ENCODE assay signal across 1 cellular context in genomic region chr14:89440997-89441909, GRCh38.
TF ChIP-seq lines count a peak whose summit lies in the region.

No MANE protein-coding gene starts in this region.

TF ChIP-seq in H1, 55 proteins besides CTCF, POLR2A, EP300 and RAD21:
- TF ChIP-seq ASH2L (IDR thresholded peaks at IDR 0.05; ENCODE audit: low read length) (peak; percentile 77), POU5F1 (IDR thresholded peaks at IDR 0.05; ENCODE audit: low read depth, low read length) (peak; percentile 77), KDM5A (IDR thresholded peaks at IDR 0.05; ENCODE audit: low read length) (no peak), TEAD4 (IDR thresholded peaks at IDR 0.05; ENCODE audit: low read depth, low read length) (peak; percentile 44; the same call in 1 of the 2 replicates), CHD7 (IDR thresholded peaks at IDR 0.05; ENCODE audit: insufficient replicate concordance, low read length) (peak; percentile 85), RXRA (IDR thresholded peaks at IDR 0.05; ENCODE audit: insufficient read depth, low read depth, low read length) (no peak), TBP (IDR thresholded peaks at IDR 0.05; ENCODE audit: low read depth, low read length) (no peak), SP1 (IDR thresholded peaks at IDR 0.05; ENCODE audit: low read depth, low read length) (peak; percentile 45; the same call in 1 of the 2 replicates), CREB1 (IDR thresholded peaks at IDR 0.05) (peak; percentile 6; the same call in 1 of the 2 replicates), HDAC2 (IDR thresholded peaks at IDR 0.05; ENCODE audit: borderline replicate concordance in 1 of 2, low read depth in 2 of 2, low read length in 2 of 2) (peak in 1 of 2 experiments; percentile 96; a peak in 2 of 4 replicates), ATF2 (IDR thresholded peaks at IDR 0.05; ENCODE audit: low read length) (no peak; the same call in 1 of the 2 replicates), YY1 (IDR thresholded peaks at IDR 0.05; ENCODE audit: low read depth, low read length) (no peak), TAF7 (optimal IDR thresholded peaks at IDR 0.05; ENCODE audit: borderline replicate concordance, low read depth, low read length) (no peak), GABPA (IDR thresholded peaks at IDR 0.05; ENCODE audit: borderline replicate concordance, insufficient read depth, low read length) (0 out of 2 replicates have a peak, but pooled peaks have one; percentile 14), CTBP2 (IDR thresholded peaks at IDR 0.05; ENCODE audit: borderline replicate concordance, insufficient read depth, insufficient read length, low read length) (peak; percentile 43), SP4 (IDR thresholded peaks at IDR 0.05; ENCODE audit: low read length) (0 out of 2 replicates have a peak, but pooled peaks have one; percentile 58), NANOG (IDR thresholded peaks at IDR 0.05; ENCODE audit: insufficient read depth, low read depth, low read length, poor library complexity, severe bottlenecking) (peak; percentile 59), SIN3A (conservative IDR thresholded peaks at IDR 0.05 in 1 of 2, IDR thresholded peaks at IDR 0.05 in 1 of 2; ENCODE audit: low read depth in 1 of 2, low read length in 2 of 2) (peak; percentile 57 to 68; a peak in 2 of 4 replicates), TCF12 (IDR thresholded peaks at IDR 0.05; ENCODE audit: low read depth, low read length) (0 out of 2 replicates have a peak, but pooled peaks have one; percentile 38)
- TF ChIP-seq, protein P1, sequence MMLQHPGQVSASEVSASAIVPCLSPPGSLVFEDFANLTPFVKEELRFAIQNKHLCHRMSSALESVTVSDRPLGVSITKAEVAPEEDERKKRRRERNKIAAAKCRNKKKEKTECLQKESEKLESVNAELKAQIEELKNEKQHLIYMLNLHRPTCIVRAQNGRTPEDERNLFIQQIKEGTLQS (IDR thresholded peaks at IDR 0.05; ENCODE audit: insufficient read depth, low read depth, low read length): no peak
TF ChIP-seq in H1: peak in this region for 13.
